ENCODE assay signal across 19 cellular contexts in the genomic region with DNA sequence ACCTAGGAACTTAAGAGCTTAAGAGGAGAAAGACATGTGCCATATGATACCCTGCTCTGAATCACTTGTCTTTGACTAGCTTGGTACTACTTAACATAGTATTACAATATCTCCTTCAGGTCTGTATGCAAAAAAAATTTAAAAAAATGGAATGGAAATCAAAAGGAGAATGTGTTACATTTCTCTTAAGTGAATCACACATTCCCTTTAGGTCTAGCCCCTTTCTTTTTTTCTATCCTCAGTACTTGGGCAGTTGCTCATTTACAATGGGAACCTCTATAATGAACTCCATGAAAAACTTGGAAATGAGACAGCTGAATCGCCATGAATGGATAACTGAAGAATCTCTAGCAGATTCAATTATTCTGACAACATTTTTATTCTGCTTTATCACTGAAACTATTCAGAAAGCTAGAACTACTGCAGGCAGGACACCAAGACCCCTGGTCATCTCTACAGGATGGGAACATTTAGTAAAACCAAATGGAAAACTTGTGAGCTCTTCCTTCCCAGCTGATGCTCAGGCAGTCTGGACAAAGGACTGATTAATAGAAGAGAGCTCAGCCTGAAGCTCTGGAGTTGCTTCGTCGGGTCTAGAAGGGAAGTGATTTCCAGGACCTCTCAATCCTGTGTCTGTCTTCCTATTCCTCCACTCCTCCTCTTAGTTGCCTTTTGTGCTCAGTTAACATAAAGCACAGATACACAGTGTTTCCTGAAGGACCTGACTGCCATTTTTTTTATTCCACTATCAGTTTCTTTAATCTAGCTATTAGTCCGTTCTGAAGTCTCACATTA. TPM values are rescaled to one million over a fixed set of nuclear protein-coding genes. Genes with fewer than 3 reads are reported as not detected.
A peak's percentile ranks its signal among the peaks of the same experiment; 100 is the strongest.
DNase-seq lines count a peak whose midpoint lies in the region; ATAC-seq and TF ChIP-seq lines count a peak whose summit lies in the region.
"Had no signal": no experiment of that assay in that cellular context is flagged by ENCODE, and none has a peak within 500 bp of the region (broad histone marks: within the 10 kb centered on the region; RNA-seq: fewer than 3 reads in every experiment).

No MANE protein-coding gene starts in this region.

- no peaks in the 10 kb centered on the region for H3K4me1 ChIP-seq in HEK293 (ENCODE audit: control insufficient read depth, insufficient read depth, low read length)
- H3K4me1 ChIP-seq: BE2C, Caco-2 had no signal

- in situ Hi-C loops in SK-MEL-5 (cut with HindIII; ENCODE audit: low pct_unique_long_range_greater_than_20kb, low sequenced_read_pairs) (no loop called here), GM13976 (cut with MboI; ENCODE audit: low sequenced_read_pairs, unreplicated experiment) (no loop called here)

- H3K9me3 Mint-ChIP-seq in T-cell: peaks cover 10 to 11% (median 11%) of the 10 kb centered on the region in 3 donors

- no peaks in the 10 kb centered on the region for H3K4me1 Mint-ChIP-seq in T-cell
- H3K4me1 Mint-ChIP-seq: CD4-positive, CD25-positive, alpha-beta regulatory T cell; CD8-positive, alpha-beta memory T cell; GM23338; IgD-negative memory B cell had no signal

- peaks cover 7 to 10% of the 10 kb centered on the region in 2 donors for H3K27me3 Mint-ChIP-seq in T-cell

- H3K27ac ChIP-seq in HEK293 (ENCODE audit: extremely low read depth, low read depth, low read length): no peak overlapping the region

- no peak overlapping the region for H3K27ac Mint-ChIP-seq in T-cell
- H3K27ac Mint-ChIP-seq: CD4-positive, CD25-positive, alpha-beta regulatory T cell; CD8-positive, alpha-beta memory T cell; GM23338; HFFc6; IgD-negative memory B cell had no signal

- DNase-seq in SK-MEL-5 (ENCODE audit: low read depth, low spot score): peak; percentile 60
- DNase-seq in foreskin melanocyte: peak; percentile 64
- peak; percentile 26 for DNase-seq in pons (ENCODE audit: low spot score)
- DNase-seq in left colon: no peak
- no peak for DNase-seq in hippocampal formation (lab: John Stamatoyannopoulos, UW)
- no peak for DNase-seq in T-cell
- no peak for DNase-seq in GM13976 (ENCODE audit: low spot score)
- DNase-seq: BE2C; C1 segment of cervical spinal cord; Caco-2; CD4-positive, CD25-positive, alpha-beta regulatory T cell; CD8-positive, alpha-beta memory T cell; HCEC 1CT; HFFc6 had no signal

- no peak overlapping the region for H3K4me3 Mint-ChIP-seq in T-cell
- H3K4me3 Mint-ChIP-seq: CD4-positive, CD25-positive, alpha-beta regulatory T cell; CD8-positive, alpha-beta memory T cell; GM23338; HFFc6; IgD-negative memory B cell had no signal

- CTCF ChIA-PET in HEK293 (lab: Yijun Ruan, JAX): interaction anchor here (0.5 to 2.2 kb wide), 5 partner anchors 11 to 1821 kb away, joined by 3 to 13 read pairs (median 5); no protein-coding TSS in a partner anchor
- CTCF ChIA-PET in T-cell (lab: Charles Lee): no interaction called here

- no peaks in the 10 kb centered on the region for H3K9me3 ChIP-seq in HEK293 (ENCODE audit: control insufficient read depth, insufficient read depth, low read depth, low read length)
- H3K9me3 ChIP-seq: BE2C, Caco-2 had no signal

- no peaks in the 10 kb centered on the region for H3K36me3 Mint-ChIP-seq in T-cell
- H3K36me3 Mint-ChIP-seq: CD4-positive, CD25-positive, alpha-beta regulatory T cell; CD8-positive, alpha-beta memory T cell; IgD-negative memory B cell had no signal

- no peaks in the 10 kb centered on the region for H3K36me3 ChIP-seq in HEK293 (ENCODE audit: control insufficient read depth in 2 of 2, insufficient read depth in 1 of 2, low read length in 2 of 2)
- H3K36me3 ChIP-seq: BE2C had no signal

- POLR2A ChIA-PET in HEK293 (lab: Yijun Ruan, JAX) (no interaction called here), T-cell (lab: Charles Lee) (no interaction called here)

- TF ChIP-seq CTCF in HEK293 (tag by site-specific recombination; IDR thresholded peaks at IDR 0.05) (no peak), GM13976 (IDR thresholded peaks at IDR 0.05; ENCODE audit: borderline replicate concordance, control extremely low read depth, extremely low read depth, insufficient read depth, missing control alignments) (no peak)

- no peak for ATAC-seq in left colon
- no peak for ATAC-seq in T-cell (replicated peaks in 1 of 4)
- ATAC-seq: GM23338, HepG2 had no signal

- no peak overlapping the region for H3K4me3 ChIP-seq in HEK293 (ENCODE audit: low read depth, low read length)
- H3K4me3 ChIP-seq: GM23338 had no signal

- intact Hi-C loops in left colon (cut with DNase I, micrococcal nuclease): no loop called here

TF ChIP-seq in HEK293, 187 proteins besides CTCF, POLR2A, EP300 and RAD21:
- TF ChIP-seq SCRT1 (tag by site-specific recombination; IDR thresholded peaks at IDR 0.05; ENCODE audit: borderline replicate concordance) (no peak), PRDM1 (tag by site-specific recombination; IDR thresholded peaks at IDR 0.05) (peak; percentile 37; the same call in 1 of the 2 replicates)

RNA-seq across cellular contexts. Expression of a gene that starts 54.0 kb away (rescaled TPM):
- total RNA-seq in SK-MEL-5 (2014; rRNA removed; shearing (Covaris generic)): 2.5 and 2.6 TPM in 2 replicates
- polyA plus RNA-seq in SK-MEL-5 (2015; cell fraction: cytosol; rRNA removed): 4.1 and 4.8 TPM in 2 replicates
- polyA plus RNA-seq in SK-MEL-5 (2015; cell fraction: nucleus; rRNA removed): 0.44 and 1.7 TPM in 2 replicates
- total RNA-seq in left colon: under 1 TPM; 0.37 to 0.84 TPM
- total RNA-seq in T-cell: not detected
- total RNA-seq: A172; Caco-2; CD4-positive, CD25-positive, alpha-beta regulatory T cell; CD8-positive, alpha-beta memory T cell; HepG2; HFFc6 had no signal
- polyA plus RNA-seq: CD4-positive, CD25-positive, alpha-beta regulatory T cell; CD8-positive, alpha-beta memory T cell; IgD-negative memory B cell had no signal

Comparison
In these comparisons a context has a peak if more than half of its experiments do, and no peak if none do; other contexts are left out.
1. DNase-seq: peak in SK-MEL-5 (single experiment), foreskin melanocyte (single experiment) and pons (single experiment); none in left colon (0 of 2), hippocampal formation (0 of 2), T-cell (0 of 34) and GM13976 (single experiment).